Comparison of ENCODE assay signal across 8 cellular contexts in the genomic region with DNA sequence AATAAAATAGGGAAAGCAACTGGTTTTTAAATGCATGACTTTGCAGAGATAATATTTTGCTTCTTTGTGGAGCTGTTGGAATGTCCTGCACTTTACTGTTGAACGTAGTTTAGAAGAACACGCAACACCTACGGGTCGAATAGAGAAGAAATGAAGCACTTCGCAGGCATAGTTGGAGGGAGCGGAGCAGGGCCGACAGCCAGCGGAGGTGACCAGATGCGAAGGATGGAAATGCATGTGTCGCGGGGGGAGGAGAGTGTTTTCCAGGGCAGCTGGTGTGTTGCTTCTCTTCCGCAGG. TPM values are rescaled to one million over a fixed set of nuclear protein-coding genes. Genes with fewer than 3 reads are reported as not detected.
DNase-seq lines count a peak whose midpoint lies in the region; ATAC-seq, FAIRE-seq and TF ChIP-seq lines count a peak whose summit lies in the region.

No MANE protein-coding gene starts in this region.

- peaks cover 26% of the 10 kb centered on the region for H3K36me3 Mint-ChIP-seq in nephron progenitor cell (ENCODE audit: low read depth)

- H3K9me3 ChIP-seq in SK-N-SH = no peaks in the 10 kb centered on the region
- H3K9me3 ChIP-seq in endothelial cell of umbilical vein (replicated peaks; ENCODE audit: control insufficient read depth, insufficient read depth, low read length) = no peaks in the 10 kb centered on the region

- peaks cover 6% of the 10 kb centered on the region for H3K27me3 Mint-ChIP-seq in nephron progenitor cell (ENCODE audit: low read depth, poor library complexity)

- CTCF ChIA-PET in SK-N-SH (lab: Yijun Ruan, JAX) (interaction anchor here (0.7 to 3.4 kb wide), 16 partner anchors 10 to 722 kb away, joined by 3 to 21 read pairs (median 4); a partner anchor contains a TSS), endothelial cell of umbilical vein (lab: Charles Lee) (interaction anchor here (0.9 to 2.3 kb wide), 6 partner anchors 15 to 421 kb away, joined by 3 to 12 read pairs (median 4); a partner anchor contains a TSS)

- H3K4me3 ChIP-seq in ACC112 (ENCODE audit: low read depth, low read length) (peak overlapping the region; percentile 95), H7 (ENCODE audit: insufficient read depth, low read depth, low read length) (peak overlapping the region; percentile 84), SK-N-SH (ENCODE audit: low read depth in 2 of 2, low read length in 1 of 2) (peak overlapping the region; percentile 78 to 83), endothelial cell of umbilical vein (replicated peaks in 1 of 3; ENCODE audit: insufficient read depth in 1 of 3, low read depth in 1 of 3, low read length in 3 of 3) (peak overlapping the region; percentile 81 to 97 (median 94))

- DNase-seq in H7 (peak; percentile 51), SK-N-SH (peak; percentile 53), endothelial cell of umbilical vein (ENCODE audit: low read depth, low spot score) (no peak), nephron progenitor cell (no peak), germinal center (ENCODE audit: low spot score) (no peak), omental fat pad (ENCODE audit: low spot score) (no peak)

- H3K27me3 ChIP-seq in ACC112 (ENCODE audit: insufficient read depth, low read length) (no peaks in the 10 kb centered on the region), H7 (ENCODE audit: control insufficient read depth, insufficient read depth, low read length) (no peaks in the 10 kb centered on the region; the same call in 1 of the 2 replicates), SK-N-SH (ENCODE audit: insufficient read depth) (no peaks in the 10 kb centered on the region), endothelial cell of umbilical vein (ENCODE audit: control insufficient read depth in 2 of 2, insufficient read depth in 2 of 2, low read length in 2 of 2) (peaks cover 0 to 1% of the 10 kb centered on the region in 2 experiments)

- H3K9ac ChIP-seq in SK-N-SH (peak overlapping the region; percentile 69), endothelial cell of umbilical vein (replicated peaks; ENCODE audit: extremely low read depth, insufficient read depth, low read length) (peak overlapping the region; percentile 99)

- no peak for TF ChIP-seq POLR2A in endothelial cell of umbilical vein (IDR thresholded peaks at IDR 0.05; ENCODE audit: low read depth, low read length)

- H3K79me2 ChIP-seq in ACC112 (ENCODE audit: control insufficient read depth, insufficient read depth, low read length, unreplicated experiment) = peaks cover 53% of the 10 kb centered on the region
- peaks cover 53% of the 10 kb centered on the region for H3K79me2 ChIP-seq in SK-N-SH (ENCODE audit: insufficient read depth)
- H3K79me2 ChIP-seq in endothelial cell of umbilical vein (ENCODE audit: control insufficient read depth, insufficient read depth, low read length) = peaks cover 53% of the 10 kb centered on the region

- H3K4me1 Mint-ChIP-seq in nephron progenitor cell = peaks cover 37% of the 10 kb centered on the region

- POLR2A ChIA-PET in SK-N-SH (lab: Yijun Ruan, JAX) = interaction anchor here (0.9 to 2.4 kb wide), 9 partner anchors 8 to 422 kb away, joined by 3 to 10 read pairs (median 5); a partner anchor contains a TSS
- POLR2A ChIA-PET in endothelial cell of umbilical vein (lab: Charles Lee) = interaction anchor here (0.6 to 1.7 kb wide), 4 partner anchors 16 to 198 kb away, joined by 3 to 7 read pairs (median 4); a partner anchor contains a TSS

- H4K20me1 ChIP-seq in SK-N-SH (ENCODE audit: insufficient read depth) = peaks cover 52% of the 10 kb centered on the region
- peaks cover 5% of the 10 kb centered on the region for H4K20me1 ChIP-seq in endothelial cell of umbilical vein (replicated peaks; ENCODE audit: control insufficient read depth, extremely low read depth, insufficient read depth, low read length)

- TF ChIP-seq RAD21 in SK-N-SH (IDR thresholded peaks at IDR 0.05; ENCODE audit: low read length) = no peak

- H3K27ac Mint-ChIP-seq in nephron progenitor cell = no peak overlapping the region

- peak overlapping the region; percentile 87 for H3K4me2 ChIP-seq in SK-N-SH
- H3K4me2 ChIP-seq in endothelial cell of umbilical vein (ENCODE audit: insufficient read depth, low read length) = peak overlapping the region; percentile 91

- H3K36me3 ChIP-seq in ACC112 (ENCODE audit: insufficient read depth, low read length) (peaks cover 5% of the 10 kb centered on the region; the same call in 1 of the 2 replicates), H7 (replicated peaks; ENCODE audit: control insufficient read depth, insufficient read depth, low read length) (no peaks in the 10 kb centered on the region), SK-N-SH (replicated peaks in 1 of 2; ENCODE audit: control insufficient read depth in 1 of 2, insufficient read depth in 2 of 2, low read length in 1 of 2) (peaks cover 4 to 5% of the 10 kb centered on the region in 2 experiments), endothelial cell of umbilical vein (ENCODE audit: control insufficient read depth in 2 of 2, extremely low read depth in 1 of 2, insufficient read depth in 2 of 2, low read length in 2 of 2) (peaks cover under 1 to 4% of the 10 kb centered on the region in 2 experiments)

- dilution Hi-C loops in endothelial cell of umbilical vein (cut with MboI; ENCODE audit: extremely low pct_ligation_motif_present, low sequenced_read_pairs) = no loop called here

- TF ChIP-seq CTCF in SK-N-SH (IDR thresholded peaks at IDR 0.05) (no peak), endothelial cell of umbilical vein (IDR thresholded peaks at IDR 0.05; ENCODE audit: extremely low read depth in 1 of 2, insufficient read depth in 1 of 2, low read depth in 1 of 2, low read length in 2 of 2) (no peak), nephron progenitor cell (IDR thresholded peaks at IDR 0.05) (no peak), omental fat pad (IDR thresholded peaks at IDR 0.05) (no peak)

- ATAC-seq in GM19397 (IDR thresholded peaks at IDR 0.05; ENCODE audit: unreplicated experiment) = no peak
- no peak for ATAC-seq in omental fat pad (ENCODE audit: low FRiP score)

- H3K4me1 ChIP-seq in ACC112 (ENCODE audit: control insufficient read depth, insufficient read depth, low read length, unreplicated experiment) (peaks cover 28% of the 10 kb centered on the region), SK-N-SH (ENCODE audit: control insufficient read depth in 1 of 2, insufficient read depth in 2 of 2, low read depth in 1 of 2, low read length in 1 of 2) (peaks cover 13 to 20% of the 10 kb centered on the region in 2 experiments; a peak in 3 of 4 replicates), endothelial cell of umbilical vein (ENCODE audit: control insufficient read depth, extremely low read depth, insufficient read depth, low read length) (peaks cover 46% of the 10 kb centered on the region)

- 3% methylated on average over 12 of the region's 12 CpGs for WGBS in SK-N-SH (ENCODE audit: low lambda C conversion rate)

- H3K9me3 Mint-ChIP-seq in nephron progenitor cell = no peaks in the 10 kb centered on the region

- peak; percentile 26 for FAIRE-seq in endothelial cell of umbilical vein (lab: Jason Lieb, UNC)

- no TSS peak for BruUV-seq in endothelial cell of umbilical vein (replicated peaks; lab: Mats Ljungman, UMichigan)

- peaks cover 13% of the 10 kb centered on the region for H3F3A ChIP-seq in SK-N-SH (replicated peaks; ENCODE audit: insufficient read depth)

- H3K9me2 ChIP-seq in SK-N-SH = no peaks in the 10 kb centered on the region

- TF ChIP-seq EP300 in SK-N-SH (IDR thresholded peaks at IDR 0.05; ENCODE audit: borderline replicate concordance in 1 of 2, low read depth in 1 of 2, low read length in 1 of 2) = no peak

- peak overlapping the region; percentile 90 for H3K4me3 Mint-ChIP-seq in nephron progenitor cell

- H3K27ac ChIP-seq in ACC112 (ENCODE audit: low read depth, low read length) (peak overlapping the region; percentile 89), SK-N-SH (ENCODE audit: low read depth in 2 of 2, low read length in 1 of 2) (peak overlapping the region; percentile 89 to 90), endothelial cell of umbilical vein (ENCODE audit: insufficient read depth, low read depth, low read length) (peak overlapping the region; percentile 96)

- H2AFZ ChIP-seq in ACC112 (ENCODE audit: low read length, unreplicated experiment) (no peak overlapping the region), SK-N-SH (ENCODE audit: low read depth) (no peak overlapping the region), endothelial cell of umbilical vein (ENCODE audit: low read depth, low read length) (no peak overlapping the region)

- intact Hi-C loops in endothelial cell of umbilical vein (cut with micrococcal nuclease) = loop anchor here (10.0 kb wide), 1 partner anchor 510 kb away; no protein-coding TSS in a partner anchor

- H3K9me1 ChIP-seq in endothelial cell of umbilical vein (replicated peaks; ENCODE audit: control insufficient read depth, extremely low read depth, insufficient read depth, low read length) = no peaks in the 10 kb centered on the region

TF ChIP-seq in SK-N-SH, 30 proteins besides CTCF, POLR2A, EP300 and RAD21 (continues in another document):
- TF ChIP-seq MXI1 (IDR thresholded peaks at IDR 0.05; ENCODE audit: low read depth, low read length) (peak; percentile 75), POLR2AphosphoS5 (IDR thresholded peaks at IDR 0.05; ENCODE audit: low read depth, low read length) (no peak)

TF ChIP-seq in endothelial cell of umbilical vein, 7 proteins besides CTCF, POLR2A, EP300 and RAD21 (continues in another document):
- no peak for TF ChIP-seq JUN (IDR thresholded peaks at IDR 0.05; ENCODE audit: borderline replicate concordance, insufficient read depth, insufficient read length, low read depth)
- TF ChIP-seq, protein P1, sequence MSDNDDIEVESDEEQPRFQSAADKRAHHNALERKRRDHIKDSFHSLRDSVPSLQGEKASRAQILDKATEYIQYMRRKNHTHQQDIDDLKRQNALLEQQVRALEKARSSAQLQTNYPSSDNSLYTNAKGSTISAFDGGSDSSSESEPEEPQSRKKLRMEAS (IDR thresholded peaks at IDR 0.05; ENCODE audit: insufficient read depth, insufficient read length) = no peak
- TF ChIP-seq POLR2AphosphoS5 (IDR thresholded peaks at IDR 0.05; ENCODE audit: insufficient read depth, low read depth, low read length) = no peak
- no peak for TF ChIP-seq GATA2 (IDR thresholded peaks at IDR 0.05; ENCODE audit: insufficient read depth, insufficient read length, low read depth, low read length)

RNA-seq across cellular contexts. Expression of a gene that starts 0.8 kb away (rescaled TPM):
- 25.8 and 29.4 TPM in 2 replicates for total RNA-seq in H7 (2014; rRNA removed; shearing (Covaris generic))
- polyA plus RNA-seq in SK-N-SH (2012; rRNA removed) (9.1 and 9.5 TPM in 2 replicates), endothelial cell of umbilical vein (7.7 and 10.2 TPM in 2 replicates)
- 10.7 and 12.3 TPM in 2 replicates for polyA plus RNA-seq in SK-N-SH (2012; cell fraction: cytosol; rRNA removed)
- polyA plus RNA-seq in SK-N-SH (2012; cell fraction: nucleus; rRNA removed) = 6.8 and 9.6 TPM in 2 replicates
- total RNA-seq in endothelial cell of umbilical vein (24.3 and 24.6 TPM in 2 replicates), omental fat pad (10 to 100 TPM; 19.4 to 41.1 (median 30.0) TPM)
- polyA plus RNA-seq in endothelial cell of umbilical vein (2011; cell fraction: cytosol; rRNA removed) = 13.5 and 14.1 TPM in 2 replicates
- polyA plus RNA-seq in endothelial cell of umbilical vein (2011; cell fraction: nucleus; rRNA removed) = 14.6 and 19.4 TPM in 2 replicates
- 19.1 and 22.9 TPM in 2 replicates for polyA plus RNA-seq in endothelial cell of umbilical vein (2012)
- polyA minus RNA-seq in endothelial cell of umbilical vein = 14.5 and 15.0 TPM in 2 replicates
- polyA minus RNA-seq in endothelial cell of umbilical vein (2011; cell fraction: cytosol; rRNA and poly(A)+ RNA removed) = 23.1 TPM
- polyA minus RNA-seq in endothelial cell of umbilical vein (2011; cell fraction: nucleus; rRNA and poly(A)+ RNA removed) = 13.5 and 20.3 TPM in 2 replicates

Comparison
In these comparisons a context has a peak if more than half of its experiments do, and no peak if none do; other contexts are left out.
1. DNase-seq: peak in H7 (single experiment) and SK-N-SH (single experiment); none in endothelial cell of umbilical vein (single experiment), nephron progenitor cell (single experiment), germinal center (single experiment) and omental fat pad (single experiment).
2. Peak in every context shown above with its lines, with median percentiles within 50 percentile points of each other: H3K27ac ChIP-seq and H3K4me3 ChIP-seq.